In the genomic region with DNA sequence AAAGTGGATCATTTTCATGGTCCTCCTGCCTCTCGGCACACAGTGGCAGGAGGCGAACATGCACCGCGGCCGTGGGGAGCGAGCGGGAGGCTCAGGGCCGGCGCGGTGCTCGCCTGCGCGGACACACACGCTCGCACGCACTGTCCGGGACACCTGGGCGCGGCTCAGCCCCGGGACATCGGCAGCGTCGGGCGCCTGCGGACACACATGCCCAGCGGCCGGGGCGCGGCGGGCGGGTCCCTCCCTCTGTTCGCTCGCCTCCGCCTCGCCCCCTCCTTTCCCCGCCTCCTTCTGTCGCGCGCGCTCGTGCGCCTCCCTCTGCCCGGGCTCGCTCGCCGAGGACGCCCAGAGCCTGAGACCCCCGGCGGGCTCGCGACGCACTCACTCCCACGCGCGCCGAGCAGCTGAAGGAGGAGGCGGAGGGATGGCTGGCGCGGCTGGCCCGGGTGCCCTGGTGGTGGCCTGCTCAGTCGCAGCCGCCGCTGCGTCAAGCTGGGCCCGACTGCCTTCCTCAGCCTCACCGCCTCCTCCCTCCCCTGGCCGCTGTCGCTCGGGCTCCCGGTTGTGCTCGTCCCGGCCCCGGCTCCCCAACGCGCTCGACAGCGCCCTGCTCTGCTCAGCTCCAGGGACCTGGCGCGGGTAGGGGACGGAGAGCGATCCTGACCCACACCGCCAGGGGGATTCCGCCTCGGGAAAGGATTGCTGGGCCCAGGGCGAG, we compare ENCODE assay signal across 8 cellular contexts. TPM values are rescaled to one million over a fixed set of nuclear protein-coding genes. Genes with fewer than 3 reads are reported as not detected.
DNase-seq lines count a peak whose midpoint lies in the region; ATAC-seq and TF ChIP-seq lines count a peak whose summit lies in the region.

A gene (minus strand): TSS at position 230 of the 718 bp plus-strand sequence. CDS start 170 bp downstream, at position 60.

- no peak within 1 kb of the TSS for H3K27ac ChIP-seq in GM23248
- H3K27ac ChIP-seq in fibroblast of lung (ENCODE audit: insufficient read depth, low read length) = no peak within 1 kb of the TSS
- peak within 1 kb of the TSS; percentile 40 for H3K27ac ChIP-seq in suprapubic skin

- no peaks in the 10 kb centered on the region for H4K20me1 ChIP-seq in GM23248 (ENCODE audit: insufficient read depth)
- no peaks in the 10 kb centered on the region for H4K20me1 ChIP-seq in fibroblast of lung (ENCODE audit: control insufficient read depth, extremely low read depth, insufficient read depth, low read length)

- no peak for ATAC-seq in HG03378 (IDR thresholded peaks at IDR 0.05; ENCODE audit: unreplicated experiment)

- in situ Hi-C loops in GM23248 (cut with MboI) = loop anchor here (10.0 kb wide), 1 partner anchor 204 kb away; no protein-coding TSS in a partner anchor

- H3K9me2 ChIP-seq in GM23248 (ENCODE audit: insufficient read depth) = no peaks in the 10 kb centered on the region

- DNase-seq in DMS114 treated with DMSO at 0.1 percent for 48 hours (lab: John Stamatoyannopoulos, UW; ENCODE audit: unreplicated experiment) (peak; percentile 16), GM23248 (peak; percentile 78), NCI-H1694 (lab: John Stamatoyannopoulos, UW) (peak; percentile 59), fibroblast of lung (ENCODE audit: low read depth in 2 of 2) (peak; percentile 29 to 67), suprapubic skin (ENCODE audit: low spot score in 2 of 2) (peak; percentile 77 to 82)

- H3K9ac ChIP-seq in GM23248 (peak within 1 kb of the TSS; percentile 39; the same call in 1 of the 2 replicates), fibroblast of lung (ENCODE audit: insufficient read depth, low read length) (peak within 1 kb of the TSS; percentile 1), mucosa of stomach (ENCODE audit: low read length) (peak within 1 kb of the TSS; percentile 26)

- H3K9me3 ChIP-seq in GM23248 (ENCODE audit: low read depth) (no peaks in the 10 kb centered on the region), fibroblast of lung (ENCODE audit: control insufficient read depth, insufficient read depth, low read depth, low read length) (no peaks in the 10 kb centered on the region), mucosa of stomach (ENCODE audit: control insufficient read depth, low read length) (no peaks in the 10 kb centered on the region), suprapubic skin (no peaks in the 10 kb centered on the region)

- H3F3A ChIP-seq in GM23248 (ENCODE audit: insufficient read depth) = no peaks in the 10 kb centered on the region

- TF ChIP-seq CTCF in WI38 (IDR thresholded peaks at IDR 0.05; ENCODE audit: low read depth, low read length) (peak; percentile 55; the same call in 1 of the 2 replicates), fibroblast of lung (conservative IDR thresholded peaks at IDR 0.05 in 1 of 2, IDR thresholded peaks at IDR 0.05 in 1 of 2; ENCODE audit: low read depth in 1 of 2, low read length in 2 of 2) (peak; percentile 49 to 50), suprapubic skin (IDR thresholded peaks at IDR 0.05) (peak; percentile 30 to 57)

- H3K4me3 ChIP-seq in GM23248 (peak within 1 kb of the TSS; percentile 67), WI38 (ENCODE audit: low read depth, low read length) (peak within 1 kb of the TSS; percentile 61), fibroblast of lung (replicated peaks in 1 of 4; ENCODE audit: control extremely low read depth in 1 of 4, insufficient read depth in 1 of 4, low read depth in 3 of 4, low read length in 4 of 4) (peak within 1 kb of the TSS in 3 of 4 experiments; percentile 33 to 55 (median 36)), mucosa of stomach (ENCODE audit: low read length) (peak within 1 kb of the TSS; percentile 34), suprapubic skin (peak within 1 kb of the TSS; percentile 61)

- H3K36me3 ChIP-seq in GM23248 (ENCODE audit: low read depth) (no peaks in the 10 kb centered on the region), fibroblast of lung (ENCODE audit: control insufficient read depth, insufficient read depth, low read length) (no peaks in the 10 kb centered on the region), mucosa of stomach (ENCODE audit: control insufficient read depth, insufficient read depth, low read length) (no peaks in the 10 kb centered on the region), suprapubic skin (no peaks in the 10 kb centered on the region)

- H2AFZ ChIP-seq in GM23248 (peak within 1 kb of the TSS; percentile 80), fibroblast of lung (ENCODE audit: low read length) (peak within 1 kb of the TSS; percentile 49)

- H3K79me2 ChIP-seq in GM23248 (ENCODE audit: insufficient read depth) = no peaks in the 10 kb centered on the region
- no peaks in the 10 kb centered on the region for H3K79me2 ChIP-seq in fibroblast of lung (ENCODE audit: control insufficient read depth, insufficient read depth, low read length)

- 0 out of 2 replicates have a peak, but pooled peaks cover 3% of the 10 kb centered on the region for H3K27me3 ChIP-seq in GM23248 (replicated peaks; ENCODE audit: insufficient read depth)
- peaks cover 3% of the 10 kb centered on the region for H3K27me3 ChIP-seq in fibroblast of lung (ENCODE audit: control insufficient read depth, insufficient read depth, low read length)
- peaks cover 30% of the 10 kb centered on the region for H3K27me3 ChIP-seq in mucosa of stomach (ENCODE audit: control insufficient read depth, insufficient read depth, low read length)
- peaks cover 18% of the 10 kb centered on the region for H3K27me3 ChIP-seq in suprapubic skin

- no peaks in the 10 kb centered on the region for H3K4me1 ChIP-seq in GM23248 (ENCODE audit: insufficient read depth)
- no peaks in the 10 kb centered on the region for H3K4me1 ChIP-seq in fibroblast of lung (ENCODE audit: control insufficient read depth, extremely low read depth, insufficient read depth, low read length)
- H3K4me1 ChIP-seq in mucosa of stomach (ENCODE audit: control insufficient read depth, insufficient read depth, low read length) = peaks cover 6% of the 10 kb centered on the region
- H3K4me1 ChIP-seq in suprapubic skin = peaks cover 20% of the 10 kb centered on the region

- no peak for TF ChIP-seq POLR2A in suprapubic skin (IDR thresholded peaks at IDR 0.05)

- 0 to 2% methylated on average over 49 to 62 of the region's 85 CpGs for WGBS in GM23248 (ENCODE audit: low coverage in 1 of 2, low lambda C conversion rate in 2 of 2, missing lambda C conversion rate in 2 of 2), 2 experiments
- WGBS in suprapubic skin = 0% methylated on average over 21 of the region's 85 CpGs

- H3K4me2 ChIP-seq in GM23248 (ENCODE audit: unreplicated experiment) (peak within 1 kb of the TSS; percentile 59), fibroblast of lung (ENCODE audit: extremely low read depth, insufficient read depth, low read length) (peak within 1 kb of the TSS; percentile 81)

- no peak for TF ChIP-seq EP300 in suprapubic skin (IDR thresholded peaks at IDR 0.05)

RNA-seq across cellular contexts. Expression of the gene that starts here (rescaled TPM):
- 0.13 and 0.32 TPM in 2 replicates for total RNA-seq in GM23248 (2014; rRNA removed; shearing (Covaris generic))
- polyA plus RNA-seq in GM23248 (2016; fragmentation: Nextera tagmentation; extraction: Ambion mirVana) (0.28 and 0.66 TPM in 2 replicates), fibroblast of lung (0.14 and 0.19 TPM in 2 replicates)
- total RNA-seq in fibroblast of lung (under 0.01 and 0.66 TPM in 2 replicates), suprapubic skin (1 to 10 TPM; 2.8 to 7.0 (median 5.2) TPM)
- 0.10 and 0.14 TPM in 2 replicates for polyA plus RNA-seq in fibroblast of lung (2012)
- polyA minus RNA-seq in fibroblast of lung (ENCODE audit: low replicate concordance) = 0.27 TPM in 1 of 2 replicates, not detected in the other

Comparison
In these comparisons a context has a peak if more than half of its experiments do, and no peak if none do; other contexts are left out.
1. Peak in DNase-seq, H3K4me3 ChIP-seq, H3K9ac ChIP-seq and H3K4me2 ChIP-seq in GM23248; RNA of the gene not detected or under 1 TPM.
2. Peak in DNase-seq, H3K4me3 ChIP-seq, H3K9ac ChIP-seq and H3K4me2 ChIP-seq in fibroblast of lung; RNA of the gene not detected or under 1 TPM.
3. DNase-seq: peak in every context shown above with its lines; median percentile 80 in suprapubic skin; 78 in GM23248; 59 in NCI-H1694; 48 in fibroblast of lung; 16 in DMS114 treated with DMSO at 0.1 percent for 48 hours.